6 cellular contexts compared by ENCODE assay signal in genomic region chr16:4375717-4376116, GRCh38.
DNase-seq lines count a peak whose midpoint lies in the region; TF ChIP-seq lines count a peak whose summit lies in the region.

No MANE protein-coding gene starts in this region.

- H3K9ac ChIP-seq in mucosa of rectum (ENCODE audit: low read depth in 1 of 2, low read length in 2 of 2) = no peak overlapping the region

- H3K27me3 ChIP-seq in mucosa of rectum (ENCODE audit: control insufficient read depth in 2 of 2, insufficient read depth in 2 of 2, low read length in 2 of 2) = no peaks in the 10 kb centered on the region

- peak overlapping the region; percentile 62 for H3K4me3 ChIP-seq in AG10803 (ENCODE audit: low read length)
- no peak overlapping the region for H3K4me3 ChIP-seq in mucosa of rectum (ENCODE audit: low read length in 2 of 2)

- peak; percentile 68 for DNase-seq in AG10803 (ENCODE audit: low read depth)
- DNase-seq in DMS79 treated with DMSO at 0.1 percent for 48 hours (lab: John Stamatoyannopoulos, UW) = no peak
- DNase-seq in amygdala (lab: John Stamatoyannopoulos, UW) = no peak
- no peak for DNase-seq in stimulated activated CD4-positive, alpha-beta T cell treated with anti-CD3 and anti-CD28 coated beads, Interleukin-12 subunit alpha, Interleukin-12 subunit beta, amount 100 ng/mL, for 4 hours

- H3K27ac ChIP-seq in angular gyrus (ENCODE audit: low read depth, low read length) = peak overlapping the region; percentile 48
- peak overlapping the region; percentile 45 to 48 for H3K27ac ChIP-seq in mucosa of rectum (ENCODE audit: low read depth in 2 of 2, low read length in 2 of 2)

- H3K9me3 ChIP-seq in mucosa of rectum (ENCODE audit: control insufficient read depth in 2 of 2, low read length in 2 of 2) = no peaks in the 10 kb centered on the region

- peaks cover 15 to 17% of the 10 kb centered on the region in 2 donors for H3K4me1 ChIP-seq in mucosa of rectum (ENCODE audit: control insufficient read depth in 2 of 2, insufficient read depth in 2 of 2, low read length in 2 of 2)

- TF ChIP-seq CTCF in AG10803 (conservative IDR thresholded peaks at IDR 0.05; ENCODE audit: low read length) = no peak

- peaks cover 0 to 5% of the 10 kb centered on the region in 2 donors for H3K36me3 ChIP-seq in mucosa of rectum (ENCODE audit: control insufficient read depth in 2 of 2, insufficient read depth in 2 of 2, low read length in 2 of 2)
